Comparison of ENCODE assay signal across 1 cellular context in genomic region chr1:39933956-39934941, GRCh38.
A peak's percentile ranks its signal among the peaks of the same experiment; 100 is the strongest.
TF ChIP-seq lines count a peak whose summit lies in the region.

No MANE protein-coding gene starts in this region.

TF ChIP-seq in HepG2, 621 proteins besides CTCF, POLR2A, EP300 and RAD21 (continued from another document):
- no peak for TF ChIP-seq BCL3 (CRISPR knock-in tag; IDR thresholded peaks at IDR 0.05)
- TF ChIP-seq NONO (IDR thresholded peaks at IDR 0.05), result no peak
- TF ChIP-seq NONO (CRISPR knock-in tag; conservative IDR thresholded peaks at IDR 0.05), result 0 out of 2 replicates have a peak, but pooled peaks have one; percentile 21
- TF ChIP-seq ATF7 (IDR thresholded peaks at IDR 0.05), result peak; percentile 54; the same call in 1 of the 2 replicates
- TF ChIP-seq ATF7 (CRISPR knock-in tag; IDR thresholded peaks at IDR 0.05), result peak; percentile 50; the same call in 1 of the 2 replicates
- TF ChIP-seq GATAD1 (CRISPR knock-in tag; IDR thresholded peaks at IDR 0.05), result 0 out of 2 replicates have a peak, but pooled peaks have one; percentile 19
- TF ChIP-seq GATAD2A (CRISPR knock-in tag; IDR thresholded peaks at IDR 0.05), result peak; percentile 94
- no peak for TF ChIP-seq FOXO1 (CRISPR knock-in tag; IDR thresholded peaks at IDR 0.05)
- peak; percentile 36; the same call in 1 of the 2 replicates for TF ChIP-seq MIER3 (CRISPR knock-in tag; IDR thresholded peaks at IDR 0.05; ENCODE audit: borderline replicate concordance)
- peak; percentile 44; the same call in 1 of the 2 replicates for TF ChIP-seq BHLHE40 (IDR thresholded peaks at IDR 0.05; ENCODE audit: low read length)
- TF ChIP-seq SP1 (IDR thresholded peaks at IDR 0.05), result no peak
- peak; percentile 10; the same call in 1 of the 2 replicates for TF ChIP-seq SP1 (CRISPR knock-in tag; IDR thresholded peaks at IDR 0.05)
- TF ChIP-seq ETV5 (CRISPR knock-in tag; IDR thresholded peaks at IDR 0.05; ENCODE audit: borderline replicate concordance), result peak; percentile 79; the same call in 1 of the 2 replicates
- no peak for TF ChIP-seq ZNF782 (CRISPR knock-in tag; IDR thresholded peaks at IDR 0.05; ENCODE audit: borderline replicate concordance)
- TF ChIP-seq RCOR2 (CRISPR knock-in tag; IDR thresholded peaks at IDR 0.05), result 0 out of 2 replicates have a peak, but pooled peaks have one; percentile 22
- TF ChIP-seq CBX5 (CRISPR knock-in tag; IDR thresholded peaks at IDR 0.05; ENCODE audit: borderline replicate concordance), result peak; percentile 74; the same call in 1 of the 2 replicates
- TF ChIP-seq JUND (CRISPR knock-in tag; IDR thresholded peaks at IDR 0.05), result peak; percentile 15; the same call in 1 of the 2 replicates
- peak; percentile 20; the same call in 1 of the 2 replicates for TF ChIP-seq KDM2A (CRISPR knock-in tag; IDR thresholded peaks at IDR 0.05; ENCODE audit: borderline replicate concordance, low read depth)
- peak; percentile 57 for TF ChIP-seq ELF1 (CRISPR knock-in tag; IDR thresholded peaks at IDR 0.05)
- TF ChIP-seq CHD4 (IDR thresholded peaks at IDR 0.05; ENCODE audit: borderline replicate concordance, low read length), result 0 out of 2 replicates have a peak, but pooled peaks have one; percentile 39
- TF ChIP-seq PHF8 (CRISPR knock-in tag; IDR thresholded peaks at IDR 0.05), result 0 out of 2 replicates have a peak, but pooled peaks have one; percentile 17
- peak; percentile 79 for TF ChIP-seq TFE3 (CRISPR knock-in tag; IDR thresholded peaks at IDR 0.05)
- peak; percentile 39; the same call in 1 of the 2 replicates for TF ChIP-seq RXRB (CRISPR knock-in tag; IDR thresholded peaks at IDR 0.05; ENCODE audit: borderline replicate concordance)
